Comparison of ENCODE assay signal across 8 cellular contexts in genomic region chr5:149187617-149188016, GRCh38. TPM values are rescaled to one million over a fixed set of nuclear protein-coding genes. Genes with fewer than 3 reads are reported as not detected.
DNase-seq lines count a peak whose midpoint lies in the region; ATAC-seq, FAIRE-seq and TF ChIP-seq lines count a peak whose summit lies in the region.
"Not testable (repeated sequence)": the region's sequence is repeated elsewhere in the genome, so short reads cannot be mapped to it uniquely, and the experiment has no call there.
"Had no signal": no experiment of that assay in that cellular context is flagged by ENCODE, and none has a peak within 500 bp of the region (broad histone marks: within the 10 kb centered on the region; RNA-seq: fewer than 3 reads in every experiment).

No MANE protein-coding gene starts in this region.

- H3K9me3 ChIP-seq in SK-N-SH; small intestine (ENCODE audit: control insufficient read depth, low read depth): not testable (repeated sequence)

- H3K4me2 ChIP-seq in SK-N-SH = not testable (repeated sequence)

- not testable (repeated sequence) for H3K79me2 ChIP-seq in SK-N-SH (ENCODE audit: insufficient read depth)

- H3K9ac ChIP-seq in SK-N-SH = not testable (repeated sequence)

- H3K9me2 ChIP-seq in SK-N-SH = not testable (repeated sequence)

- not testable (repeated sequence) for H3K4me1 ChIP-seq in SK-N-SH (ENCODE audit: control insufficient read depth in 1 of 2, insufficient read depth in 2 of 2, low read depth in 1 of 2, low read length in 1 of 2); small intestine (ENCODE audit: control insufficient read depth in 2 of 2, insufficient read depth in 1 of 2, low read depth in 1 of 2, low read length in 1 of 2)

- CTCF ChIA-PET in SK-N-SH (lab: Yijun Ruan, JAX) = interaction anchor here (1.1 kb wide), 1 partner anchor 12 kb away, joined by 4 read pairs; no protein-coding TSS in a partner anchor

- not testable (repeated sequence) for TF ChIP-seq EP300 in SK-N-SH (IDR thresholded peaks at IDR 0.05; ENCODE audit: borderline replicate concordance in 1 of 2, low read depth in 1 of 2, low read length in 1 of 2)

- H3K4me3 ChIP-seq in SK-N-SH (ENCODE audit: low read depth in 2 of 2, low read length in 1 of 2); bronchial epithelial cell (ENCODE audit: low read depth, low read length); small intestine (ENCODE audit: low read depth in 1 of 2, low read length in 2 of 2): not testable (repeated sequence)

- ATAC-seq in esophagus mucosa = peak; percentile 70

- H4K20me1 ChIP-seq in SK-N-SH (ENCODE audit: insufficient read depth) = not testable (repeated sequence)

- H2AFZ ChIP-seq in SK-N-SH (ENCODE audit: low read depth) = not testable (repeated sequence)

- peaks cover 0 to 20% of the 10 kb centered on the region in 2 experiments for H3K36me3 ChIP-seq in SK-N-SH (replicated peaks in 1 of 2; ENCODE audit: control insufficient read depth in 1 of 2, insufficient read depth in 2 of 2, low read length in 1 of 2)
- H3K36me3 ChIP-seq in bronchial epithelial cell (ENCODE audit: control insufficient read depth, insufficient read depth, low read length); small intestine (ENCODE audit: control insufficient read depth in 2 of 2, insufficient read depth in 2 of 2, low read length in 2 of 2): not testable (repeated sequence)

- TF ChIP-seq CTCF in SK-N-SH (IDR thresholded peaks at IDR 0.05); bronchial epithelial cell (IDR thresholded peaks at IDR 0.05; ENCODE audit: insufficient read depth, low read length, severe bottlenecking): not testable (repeated sequence)

- not testable (repeated sequence) for H3K27ac ChIP-seq in SK-N-SH (ENCODE audit: low read depth in 2 of 2, low read length in 1 of 2); small intestine (ENCODE audit: low read depth in 1 of 2, low read length in 1 of 2)

- TF ChIP-seq RAD21 in SK-N-SH (IDR thresholded peaks at IDR 0.05; ENCODE audit: low read length) = not testable (repeated sequence)

- not testable (repeated sequence) for H3F3A ChIP-seq in SK-N-SH (replicated peaks; ENCODE audit: insufficient read depth)

- not testable (repeated sequence) for FAIRE-seq in bronchial epithelial cell (lab: Jason Lieb, UNC)
- peak; percentile 47 for FAIRE-seq in small intestine (lab: Jason Lieb, UNC)

- DNase-seq in Daoy (ENCODE audit: low read depth) (peak; percentile 59), LoVo (ENCODE audit: low spot score) (peak; percentile 62), bronchial epithelial cell (ENCODE audit: low read depth) (peak; percentile 96), kidney tubule cell (ENCODE audit: low spot score) (peak; percentile 79), small intestine (peak; percentile 44)
- not testable (repeated sequence) for DNase-seq in SK-N-SH

- 73% methylated on average over 10 of the region's 10 CpGs for WGBS in SK-N-SH (ENCODE audit: low lambda C conversion rate)
- 36 to 70% (median 55%) methylated on average over 10 of the region's 10 CpGs for WGBS in small intestine, 3 donors

- H3K27me3 ChIP-seq in SK-N-SH (ENCODE audit: insufficient read depth); bronchial epithelial cell (ENCODE audit: control insufficient read depth, insufficient read depth, low read length); small intestine (ENCODE audit: control insufficient read depth in 2 of 2, insufficient read depth in 2 of 2, low read length in 2 of 2): not testable (repeated sequence)

- POLR2A ChIA-PET in SK-N-SH (lab: Yijun Ruan, JAX) = not testable (repeated sequence)

TF ChIP-seq in SK-N-SH, 30 proteins besides CTCF, POLR2A, EP300 and RAD21:
- 0 out of 2 replicates have a peak, but pooled peaks have one; percentile 8 for TF ChIP-seq FOSL2 (IDR thresholded peaks at IDR 0.05; ENCODE audit: borderline replicate concordance, low read depth)

RNA-seq across cellular contexts. Expression of gene ABLIM3, which starts 46.3 kb away (rescaled TPM):
- 6.4 and 10.6 TPM in 2 replicates for total RNA-seq in Daoy (2014; rRNA removed; shearing (Covaris generic))
- polyA plus RNA-seq in SK-N-SH (2012; rRNA removed) = 5.2 and 5.9 TPM in 2 replicates
- polyA plus RNA-seq in SK-N-SH (2012; cell fraction: cytosol; rRNA removed) = 3.8 and 4.6 TPM in 2 replicates
- 13.9 and 14.0 TPM in 2 replicates for polyA plus RNA-seq in SK-N-SH (2012; cell fraction: nucleus; rRNA removed)
- 3.7 and 7.2 TPM in 2 replicates for total RNA-seq in bronchial epithelial cell
- 22.4 TPM for total RNA-seq in esophagus mucosa
- polyA plus RNA-seq in small intestine = 10 to 100 TPM in 1 of 3 donors, 1 to 10 TPM in 1, under 1 TPM in 1; 0.89 to 10.0 (median 6.5) TPM
- total RNA-seq: OCI-LY7 had no signal
